Comparison of ENCODE assay signal across 29 cellular contexts in the genomic region with DNA sequence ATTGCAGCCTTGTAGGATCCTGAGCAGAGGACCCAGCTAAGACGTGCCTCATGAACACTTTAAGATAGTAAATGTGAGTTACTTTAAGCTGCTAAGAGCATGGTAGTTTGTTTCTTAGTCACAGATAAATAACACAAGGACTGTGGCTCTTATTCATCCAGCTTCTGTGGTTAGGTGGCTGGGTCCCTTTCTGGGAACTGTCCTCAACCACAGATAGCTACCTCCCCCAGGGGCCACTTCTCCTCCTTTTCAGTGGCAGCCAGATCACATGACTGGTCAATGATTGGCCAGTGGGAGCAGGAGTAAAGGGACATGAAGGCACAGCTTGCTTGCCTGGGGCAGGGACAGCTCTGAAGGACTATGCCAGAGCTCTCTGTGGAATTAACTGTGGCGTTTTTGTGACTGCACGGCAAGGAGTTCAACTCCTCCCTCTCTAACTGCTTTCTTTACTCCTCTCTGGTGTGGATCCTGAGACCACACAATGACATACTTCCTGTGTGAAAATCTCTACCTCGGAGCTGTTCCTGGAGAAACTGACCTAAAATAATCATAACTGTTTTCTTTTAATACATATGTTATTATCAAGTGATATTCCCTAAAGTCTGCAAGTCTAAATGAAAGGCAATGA.
A peak's percentile ranks its signal among the peaks of the same experiment; 100 is the strongest.
DNase-seq lines count a peak whose midpoint lies in the region; ATAC-seq and TF ChIP-seq lines count a peak whose summit lies in the region.
"Had no signal": no experiment of that assay in that cellular context is flagged by ENCODE, and none has a peak within 500 bp of the region (broad histone marks: within the 10 kb centered on the region; RNA-seq: fewer than 3 reads in every experiment).

No MANE protein-coding gene starts in this region.

- H3K27me3 ChIP-seq in MM.1S (replicated peaks; ENCODE audit: insufficient read depth, low read length): no peaks in the 10 kb centered on the region

- TF ChIP-seq CTCF in WTC11 (IDR thresholded peaks at IDR 0.05) (no peak), MM.1S (IDR thresholded peaks at IDR 0.05; ENCODE audit: low read length) (no peak)

- POLR2A ChIA-PET in activated naive CD8-positive, alpha-beta T cell treated with anti-CD3 and anti-CD28 coated beads, Interleukin-2, amount 10 ng/mL, durations not matched to agents 7 days and 5 days (lab: Charles Lee): no interaction called here
- POLR2A ChIA-PET in WTC11 (lab: Charles Lee): interaction anchor here (1.0 kb wide), 1 partner anchor 11 kb away, joined by 3 read pairs; no protein-coding TSS in a partner anchor

- H3K4me1 Mint-ChIP-seq in activated naive CD8-positive, alpha-beta T cell treated with anti-CD3 and anti-CD28 coated beads, Interleukin-2, amount 10 ng/mL, durations not matched to agents 7 days and 5 days: peaks cover 16% of the 10 kb centered on the region
- H3K4me1 Mint-ChIP-seq in activated naive CD8-positive, alpha-beta T cell treated with anti-CD3 and anti-CD28 coated beads for 36 hours: no peaks in the 10 kb centered on the region
- peaks cover 10% of the 10 kb centered on the region for H3K4me1 Mint-ChIP-seq in WTC11
- H3K4me1 Mint-ChIP-seq in stimulated activated effector memory CD8-positive, alpha-beta T cell treated with anti-CD3 and anti-CD28 coated beads, Interleukin-12 subunit alpha, Interleukin-12 subunit beta, amount 100 ng/mL, for 72 hours: peaks cover 17% of the 10 kb centered on the region

- peaks cover 22% of the 10 kb centered on the region for H3K27me3 Mint-ChIP-seq in activated naive CD8-positive, alpha-beta T cell treated with anti-CD3 and anti-CD28 coated beads, Interleukin-2, amount 10 ng/mL, durations not matched to agents 7 days and 5 days
- peaks cover 15% of the 10 kb centered on the region for H3K27me3 Mint-ChIP-seq in activated naive CD8-positive, alpha-beta T cell treated with anti-CD3 and anti-CD28 coated beads for 36 hours
- peaks cover 9% of the 10 kb centered on the region for H3K27me3 Mint-ChIP-seq in WTC11 (ENCODE audit: low read depth)

- H3K27ac ChIP-seq in MM.1S (ENCODE audit: low read length): no peak overlapping the region
- H3K27ac ChIP-seq: A549, adrenal gland, KMS-11, parathyroid adenoma, stomach, tibial artery had no signal

- peaks cover 6% of the 10 kb centered on the region; the same call in 1 of the 2 replicates for H3K4me1 ChIP-seq in MM.1S (ENCODE audit: low read length)
- H3K4me1 ChIP-seq: A549, adrenal gland, parathyroid adenoma, stomach, tibial artery had no signal

- H3K36me3 Mint-ChIP-seq in activated naive CD8-positive, alpha-beta T cell treated with anti-CD3 and anti-CD28 coated beads, Interleukin-2, amount 10 ng/mL, durations not matched to agents 7 days and 5 days: no peaks in the 10 kb centered on the region
- H3K36me3 Mint-ChIP-seq in activated naive CD8-positive, alpha-beta T cell treated with anti-CD3 and anti-CD28 coated beads for 36 hours: no peaks in the 10 kb centered on the region
- H3K36me3 Mint-ChIP-seq in WTC11: peaks cover 11% of the 10 kb centered on the region; the same call in 1 of the 2 replicates
- H3K36me3 Mint-ChIP-seq in stimulated activated effector memory CD8-positive, alpha-beta T cell treated with anti-CD3 and anti-CD28 coated beads, Interleukin-12 subunit alpha, Interleukin-12 subunit beta, amount 100 ng/mL, for 72 hours: peaks cover 6% of the 10 kb centered on the region

- no peak overlapping the region; the same call in 1 of the 2 replicates for H3K4me2 ChIP-seq in MM.1S (ENCODE audit: low read depth, low read length)
- H3K4me2 ChIP-seq: A549, KMS-11 had no signal

- no peak overlapping the region for H3K4me3 ChIP-seq in MM.1S (ENCODE audit: low read length)
- H3K4me3 ChIP-seq: A549, adrenal gland, GM12878, stomach, tibial artery had no signal

- no peaks in the 10 kb centered on the region for H3K79me2 ChIP-seq in MM.1S (ENCODE audit: low read length)
- H3K79me2 ChIP-seq: parathyroid adenoma had no signal

- H3K9me3 ChIP-seq in MM.1S (replicated peaks; ENCODE audit: insufficient read depth, low read length): no peaks in the 10 kb centered on the region
- H3K9me3 ChIP-seq: A549, adrenal gland had no signal

- H3F3A ChIP-seq in MM.1S (ENCODE audit: insufficient read depth, low read length): no peaks in the 10 kb centered on the region

- peak; percentile 36 for ATAC-seq in activated naive CD8-positive, alpha-beta T cell treated with anti-CD3 and anti-CD28 coated beads, Interleukin-2, amount 10 ng/mL, durations not matched to agents 7 days and 5 days (ENCODE audit: low read depth)
- ATAC-seq in WTC11 (no peak; the same call in 1 of the 2 replicates), GM21515 (IDR thresholded peaks at IDR 0.05; ENCODE audit: unreplicated experiment) (no peak)
- ATAC-seq in stimulated activated effector memory CD8-positive, alpha-beta T cell treated with anti-CD3 and anti-CD28 coated beads, Interleukin-12 subunit alpha, Interleukin-12 subunit beta, amount 100 ng/mL, for 72 hours: peak; percentile 86
- ATAC-seq: A549; effector memory CD8-positive, alpha-beta T cell; GM12878; left lobe of liver had no signal

- no peak for DNase-seq in activated naive CD8-positive, alpha-beta T cell treated with anti-CD3 and anti-CD28 coated beads, Interleukin-2, amount 10 ng/mL, durations not matched to agents 7 days and 5 days
- no peak for DNase-seq in activated naive CD8-positive, alpha-beta T cell treated with anti-CD3 and anti-CD28 coated beads for 36 hours
- DNase-seq in MV-4-11 (lab: John Stamatoyannopoulos, UW): peak; percentile 91
- no peak for DNase-seq in WTC11 (ENCODE audit: low spot score)
- DNase-seq in stimulated activated effector memory CD8-positive, alpha-beta T cell treated with anti-CD3 and anti-CD28 coated beads, Interleukin-12 subunit alpha, Interleukin-12 subunit beta, amount 100 ng/mL, for 72 hours (ENCODE audit: low spot score in 2 of 2): peak; percentile 3 to 50
- no peak for DNase-seq in MM.1S
- DNase-seq in AG08395 (ENCODE audit: low spot score): no peak
- DNase-seq: activated naive CD4-positive, alpha-beta T cell; activated T-cell treated with anti-CD3 and anti-CD28 coated beads, Interleukin-2, amount 50 U/mL, for 48 hours; adrenal gland; CD8-positive, alpha-beta memory T cell; central memory CD4-positive, alpha-beta T cell; DMS 273 treated with DMSO at 0.1 percent for 48 hours; effector memory CD8-positive, alpha-beta T cell; EL; NCI-H1048; NCI-H1694 treated with DMSO at 0.1 percent for 48 hours; NCI-H2171; NCI-H82; retina; small intestine; stomach; tibial artery had no signal

- H3K4me3 Mint-ChIP-seq in activated naive CD8-positive, alpha-beta T cell treated with anti-CD3 and anti-CD28 coated beads, Interleukin-2, amount 10 ng/mL, durations not matched to agents 7 days and 5 days: peak overlapping the region; percentile 55
- no peak overlapping the region for H3K4me3 Mint-ChIP-seq in activated naive CD8-positive, alpha-beta T cell treated with anti-CD3 and anti-CD28 coated beads for 36 hours
- H3K4me3 Mint-ChIP-seq in WTC11: no peak overlapping the region
- H3K4me3 Mint-ChIP-seq in stimulated activated effector memory CD8-positive, alpha-beta T cell treated with anti-CD3 and anti-CD28 coated beads, Interleukin-12 subunit alpha, Interleukin-12 subunit beta, amount 100 ng/mL, for 72 hours: peak overlapping the region; percentile 10
- H3K4me3 Mint-ChIP-seq: CD8-positive, alpha-beta memory T cell; effector memory CD8-positive, alpha-beta T cell had no signal

- H3K36me3 ChIP-seq in MM.1S (replicated peaks; ENCODE audit: insufficient read depth, low read length): no peaks in the 10 kb centered on the region
- H3K36me3 ChIP-seq: adrenal gland, stomach, tibial artery had no signal

- H2AFZ ChIP-seq in MM.1S (ENCODE audit: low read length): no peak overlapping the region
- H2AFZ ChIP-seq: parathyroid adenoma had no signal

- H3K9me2 ChIP-seq in MM.1S (replicated peaks; ENCODE audit: insufficient read depth, low read length): no peaks in the 10 kb centered on the region

- no peak overlapping the region for H3K27ac Mint-ChIP-seq in activated naive CD8-positive, alpha-beta T cell treated with anti-CD3 and anti-CD28 coated beads, Interleukin-2, amount 10 ng/mL, durations not matched to agents 7 days and 5 days
- H3K27ac Mint-ChIP-seq in activated naive CD8-positive, alpha-beta T cell treated with anti-CD3 and anti-CD28 coated beads for 36 hours: no peak overlapping the region
- no peak overlapping the region for H3K27ac Mint-ChIP-seq in WTC11
- peak overlapping the region; percentile 10 for H3K27ac Mint-ChIP-seq in stimulated activated effector memory CD8-positive, alpha-beta T cell treated with anti-CD3 and anti-CD28 coated beads, Interleukin-12 subunit alpha, Interleukin-12 subunit beta, amount 100 ng/mL, for 72 hours
- H3K27ac Mint-ChIP-seq: CD8-positive, alpha-beta memory T cell; effector memory CD8-positive, alpha-beta T cell had no signal

- H4K20me1 ChIP-seq in MM.1S (ENCODE audit: insufficient read depth, low read length): no peaks in the 10 kb centered on the region

- CTCF ChIA-PET in WTC11 (lab: Charles Lee): no interaction called here

- no peak overlapping the region for H3K9ac ChIP-seq in MM.1S (ENCODE audit: low read length)
- H3K9ac ChIP-seq: KMS-11, parathyroid adenoma had no signal

- H3K9me3 Mint-ChIP-seq in activated naive CD8-positive, alpha-beta T cell treated with anti-CD3 and anti-CD28 coated beads, Interleukin-2, amount 10 ng/mL, durations not matched to agents 7 days and 5 days: peaks cover 2% of the 10 kb centered on the region
- H3K9me3 Mint-ChIP-seq in activated naive CD8-positive, alpha-beta T cell treated with anti-CD3 and anti-CD28 coated beads for 36 hours: peaks cover 6% of the 10 kb centered on the region
- peaks cover 39% of the 10 kb centered on the region for H3K9me3 Mint-ChIP-seq in WTC11
- H3K9me3 Mint-ChIP-seq in stimulated activated effector memory CD8-positive, alpha-beta T cell treated with anti-CD3 and anti-CD28 coated beads, Interleukin-12 subunit alpha, Interleukin-12 subunit beta, amount 100 ng/mL, for 72 hours: peaks cover 2% of the 10 kb centered on the region

TF ChIP-seq in WTC11, 78 proteins besides CTCF, POLR2A, EP300 and RAD21 (continues in another document):
- no peak for TF ChIP-seq OVOL2 (CRISPR knock-in tag; IDR thresholded peaks at IDR 0.05; ENCODE audit: borderline replicate concordance)
- TF ChIP-seq GABPB1 (CRISPR knock-in tag; IDR thresholded peaks at IDR 0.05): no peak
- no peak for TF ChIP-seq NR2C2 (CRISPR knock-in tag; IDR thresholded peaks at IDR 0.05)
- TF ChIP-seq, protein P1, sequence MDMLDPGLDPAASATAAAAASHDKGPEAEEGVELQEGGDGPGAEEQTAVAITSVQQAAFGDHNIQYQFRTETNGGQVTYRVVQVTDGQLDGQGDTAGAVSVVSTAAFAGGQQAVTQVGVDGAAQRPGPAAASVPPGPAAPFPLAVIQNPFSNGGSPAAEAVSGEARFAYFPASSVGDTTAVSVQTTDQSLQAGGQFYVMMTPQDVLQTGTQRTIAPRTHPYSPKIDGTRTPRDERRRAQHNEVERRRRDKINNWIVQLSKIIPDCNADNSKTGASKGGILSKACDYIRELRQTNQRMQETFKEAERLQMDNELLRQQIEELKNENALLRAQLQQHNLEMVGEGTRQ (CRISPR knock-in tag; IDR thresholded peaks at IDR 0.05): 0 out of 2 replicates have a peak, but pooled peaks have one; percentile 17
- no peak for TF ChIP-seq ZNF232 (CRISPR knock-in tag; IDR thresholded peaks at IDR 0.05)
- no peak for TF ChIP-seq SP1 (CRISPR knock-in tag; conservative IDR thresholded peaks at IDR 0.05)
- no peak for TF ChIP-seq JUN (CRISPR knock-in tag; IDR thresholded peaks at IDR 0.05)

Comparison
In these comparisons a context has a peak if more than half of its experiments do, and no peak if none do; other contexts are left out.
1. H3K4me3 Mint-ChIP-seq: peak in activated naive CD8-positive, alpha-beta T cell treated with anti-CD3 and anti-CD28 coated beads, Interleukin-2, amount 10 ng/mL, durations not matched to agents 7 days and 5 days (single experiment) and stimulated activated effector memory CD8-positive, alpha-beta T cell treated with anti-CD3 and anti-CD28 coated beads, Interleukin-12 subunit alpha, Interleukin-12 subunit beta, amount 100 ng/mL, for 72 hours (single experiment); none in activated naive CD8-positive, alpha-beta T cell treated with anti-CD3 and anti-CD28 coated beads for 36 hours (single experiment) and WTC11 (single experiment).
2. ATAC-seq: peak in activated naive CD8-positive, alpha-beta T cell treated with anti-CD3 and anti-CD28 coated beads, Interleukin-2, amount 10 ng/mL, durations not matched to agents 7 days and 5 days (single experiment) and stimulated activated effector memory CD8-positive, alpha-beta T cell treated with anti-CD3 and anti-CD28 coated beads, Interleukin-12 subunit alpha, Interleukin-12 subunit beta, amount 100 ng/mL, for 72 hours (single experiment); none in WTC11 (single experiment) and GM21515 (single experiment).
3. DNase-seq: peak in MV-4-11 (single experiment) and stimulated activated effector memory CD8-positive, alpha-beta T cell treated with anti-CD3 and anti-CD28 coated beads, Interleukin-12 subunit alpha, Interleukin-12 subunit beta, amount 100 ng/mL, for 72 hours (2 of 2); none in activated naive CD8-positive, alpha-beta T cell treated with anti-CD3 and anti-CD28 coated beads, Interleukin-2, amount 10 ng/mL, durations not matched to agents 7 days and 5 days (single experiment), activated naive CD8-positive, alpha-beta T cell treated with anti-CD3 and anti-CD28 coated beads for 36 hours (single experiment), WTC11 (single experiment), MM.1S (single experiment) and AG08395 (single experiment).